In the genomic region with DNA sequence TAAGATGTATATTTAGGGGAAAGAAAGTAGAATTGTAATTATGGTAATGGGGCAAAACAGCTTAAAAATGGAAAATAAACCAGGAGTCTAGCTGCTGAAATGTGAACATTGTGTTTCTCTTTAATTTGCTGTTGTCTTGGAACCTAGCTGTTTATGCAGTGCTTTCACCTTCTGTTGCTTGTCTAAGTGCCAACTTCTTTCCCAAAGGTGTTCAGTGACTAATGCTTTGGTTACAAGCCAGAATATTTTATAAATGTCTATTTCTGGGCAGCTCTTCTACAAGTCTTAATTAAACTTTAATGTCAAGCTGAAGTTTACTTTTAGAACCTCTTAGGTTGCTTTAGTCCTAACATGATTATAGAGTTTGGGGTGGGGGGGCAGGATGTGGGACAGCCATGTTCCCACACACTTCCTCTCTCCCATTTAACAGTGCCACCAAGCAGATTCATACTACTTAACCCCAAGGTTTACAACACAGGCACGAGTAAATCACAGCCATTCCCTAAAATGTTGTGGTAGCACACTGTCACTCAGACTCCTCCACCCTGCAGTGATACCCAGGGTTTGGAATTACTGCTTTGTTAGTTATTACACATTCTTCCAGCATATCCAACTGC, we compare ENCODE assay signal across 13 cellular contexts.
DNase-seq lines count a peak whose midpoint lies in the region; ATAC-seq, FAIRE-seq and TF ChIP-seq lines count a peak whose summit lies in the region.
"Had no signal": no experiment of that assay in that cellular context is flagged by ENCODE, and none has a peak within 500 bp of the region (broad histone marks: within the 10 kb centered on the region; RNA-seq: fewer than 3 reads in every experiment).

No MANE protein-coding gene starts in this region.

- peaks cover 93% of the 10 kb centered on the region for H3K36me3 Mint-ChIP-seq in activated T-cell treated with anti-CD3 and anti-CD28 coated beads, Interleukin-2, amount 50 U/mL, for 24 hours (ENCODE audit: low read depth)
- peaks cover 18 to 36% of the 10 kb centered on the region in 2 donors for H3K36me3 Mint-ChIP-seq in stimulated activated naive B cell treated with anti-CD40 and anti-IgM and Interleukin-4, amounts not matched to agents 10 μg/mL and 1 μg/mL and 100 μg/mL, for 72 hours

- no peak overlapping the region for H3K4me3 Mint-ChIP-seq in activated T-cell treated with anti-CD3 and anti-CD28 coated beads, Interleukin-2, amount 50 U/mL, for 24 hours
- H3K4me3 Mint-ChIP-seq in stimulated activated naive B cell treated with anti-CD40 and anti-IgM and Interleukin-4, amounts not matched to agents 10 μg/mL and 1 μg/mL and 100 μg/mL, for 72 hours, result no peak overlapping the region

- ATAC-seq in stimulated activated naive B cell treated with anti-CD40 and anti-IgM and Interleukin-4, amounts not matched to agents 10 μg/mL and 1 μg/mL and 100 μg/mL, for 72 hours (replicated peaks), result no peak
- ATAC-seq in HG03139 (IDR thresholded peaks at IDR 0.05; ENCODE audit: unreplicated experiment), result no peak

- peaks cover 49% of the 10 kb centered on the region for H3K4me1 Mint-ChIP-seq in activated T-cell treated with anti-CD3 and anti-CD28 coated beads, Interleukin-2, amount 50 U/mL, for 24 hours (ENCODE audit: low read depth)
- peaks cover 0 to 18% of the 10 kb centered on the region in 2 donors for H3K4me1 Mint-ChIP-seq in stimulated activated naive B cell treated with anti-CD40 and anti-IgM and Interleukin-4, amounts not matched to agents 10 μg/mL and 1 μg/mL and 100 μg/mL, for 72 hours

- no peak for DNase-seq in activated T-cell treated with anti-CD3 and anti-CD28 coated beads, Interleukin-2, amount 50 U/mL, for 24 hours
- DNase-seq in activated T-cell treated with anti-CD3 and anti-CD28 coated beads, Interleukin-2, amount 50 U/mL, for 48 hours, result no peak
- DNase-seq in T-helper 9 cell (peak; percentile 1), epithelial cell of esophagus (ENCODE audit: low read depth) (peak; percentile 64), RCC 7860 (ENCODE audit: low spot score) (no peak)
- DNase-seq in stimulated activated naive B cell treated with anti-CD40 and anti-IgM and Interleukin-4, amounts not matched to agents 10 μg/mL and 1 μg/mL and 100 μg/mL, for 72 hours, result no peak
- no peak for DNase-seq in NK-92 treated with Interleukin-12 subunit alpha and Interleukin-12 subunit beta, amount 100 ng/mL, for 24 hours (lab: John Stamatoyannopoulos, UW)
- DNase-seq: brain microvascular endothelial cell; kidney glomerular epithelial cell; NCI-H526 treated with DMSO at 0.1 percent for 48 hours; occipital lobe; stimulated activated CD4-positive, alpha-beta T cell treated with anti-CD3 and anti-CD28 coated beads, Interleukin-2, amount 100 ng/mL, for 48 hours had no signal

- FAIRE-seq in RCC 7860 (lab: Jason Lieb, UNC), result no peak

- TF ChIP-seq CTCF in epithelial cell of esophagus (IDR thresholded peaks at IDR 0.05; ENCODE audit: insufficient read depth, low read depth, low read length, missing control alignments), result no peak

- H3K4me3 ChIP-seq in epithelial cell of esophagus (ENCODE audit: low read length), result no peak overlapping the region

- peak overlapping the region; percentile 80 for H3K27ac Mint-ChIP-seq in activated T-cell treated with anti-CD3 and anti-CD28 coated beads, Interleukin-2, amount 50 U/mL, for 24 hours
- peak overlapping the region; percentile 33 for H3K27ac Mint-ChIP-seq in stimulated activated naive B cell treated with anti-CD40 and anti-IgM and Interleukin-4, amounts not matched to agents 10 μg/mL and 1 μg/mL and 100 μg/mL, for 72 hours

- no peaks in the 10 kb centered on the region for H3K9me3 Mint-ChIP-seq in activated T-cell treated with anti-CD3 and anti-CD28 coated beads, Interleukin-2, amount 50 U/mL, for 24 hours
- H3K9me3 Mint-ChIP-seq in stimulated activated naive B cell treated with anti-CD40 and anti-IgM and Interleukin-4, amounts not matched to agents 10 μg/mL and 1 μg/mL and 100 μg/mL, for 72 hours, result no peaks in the 10 kb centered on the region

- no peaks in the 10 kb centered on the region for H3K27me3 Mint-ChIP-seq in activated T-cell treated with anti-CD3 and anti-CD28 coated beads, Interleukin-2, amount 50 U/mL, for 24 hours
- H3K27me3 Mint-ChIP-seq in stimulated activated naive B cell treated with anti-CD40 and anti-IgM and Interleukin-4, amounts not matched to agents 10 μg/mL and 1 μg/mL and 100 μg/mL, for 72 hours, result no peaks in the 10 kb centered on the region

Comparison
In these comparisons a context has a peak if more than half of its experiments do, and no peak if none do; other contexts are left out.
1. DNase-seq: peak in T-helper 9 cell (single experiment) and epithelial cell of esophagus (single experiment); none in activated T-cell treated with anti-CD3 and anti-CD28 coated beads, Interleukin-2, amount 50 U/mL, for 24 hours (single experiment), activated T-cell treated with anti-CD3 and anti-CD28 coated beads, Interleukin-2, amount 50 U/mL, for 48 hours (0 of 2), stimulated activated naive B cell treated with anti-CD40 and anti-IgM and Interleukin-4, amounts not matched to agents 10 μg/mL and 1 μg/mL and 100 μg/mL, for 72 hours (single experiment), RCC 7860 (single experiment) and NK-92 treated with Interleukin-12 subunit alpha and Interleukin-12 subunit beta, amount 100 ng/mL, for 24 hours (single experiment).